ENCODE assay signal across 1 cellular context in the genomic region with DNA sequence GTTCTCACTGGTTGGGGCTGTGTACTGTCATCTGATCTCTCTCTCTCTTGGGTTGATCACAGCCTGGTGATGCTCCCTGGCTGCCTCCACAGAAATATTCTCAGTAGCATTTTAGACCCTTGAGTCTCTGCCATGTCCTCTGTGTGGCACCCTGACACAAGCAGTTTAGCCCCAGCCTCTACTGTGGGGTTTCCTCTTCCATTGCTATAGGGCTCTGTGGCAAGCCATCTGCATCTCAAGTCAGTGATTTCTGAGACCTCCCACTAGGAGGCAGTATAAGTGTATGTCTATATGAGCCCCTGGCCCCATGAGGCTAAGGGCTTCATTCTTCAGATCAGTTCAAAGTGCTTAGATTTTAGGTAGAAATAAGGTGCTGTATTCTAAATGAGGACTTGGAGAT.
TF ChIP-seq lines count a peak whose summit lies in the region.

No MANE protein-coding gene starts in this region.

TF ChIP-seq in GM23338, 12 proteins besides CTCF, POLR2A, EP300 and RAD21 (continued from another document):
- TF ChIP-seq, protein P1, sequence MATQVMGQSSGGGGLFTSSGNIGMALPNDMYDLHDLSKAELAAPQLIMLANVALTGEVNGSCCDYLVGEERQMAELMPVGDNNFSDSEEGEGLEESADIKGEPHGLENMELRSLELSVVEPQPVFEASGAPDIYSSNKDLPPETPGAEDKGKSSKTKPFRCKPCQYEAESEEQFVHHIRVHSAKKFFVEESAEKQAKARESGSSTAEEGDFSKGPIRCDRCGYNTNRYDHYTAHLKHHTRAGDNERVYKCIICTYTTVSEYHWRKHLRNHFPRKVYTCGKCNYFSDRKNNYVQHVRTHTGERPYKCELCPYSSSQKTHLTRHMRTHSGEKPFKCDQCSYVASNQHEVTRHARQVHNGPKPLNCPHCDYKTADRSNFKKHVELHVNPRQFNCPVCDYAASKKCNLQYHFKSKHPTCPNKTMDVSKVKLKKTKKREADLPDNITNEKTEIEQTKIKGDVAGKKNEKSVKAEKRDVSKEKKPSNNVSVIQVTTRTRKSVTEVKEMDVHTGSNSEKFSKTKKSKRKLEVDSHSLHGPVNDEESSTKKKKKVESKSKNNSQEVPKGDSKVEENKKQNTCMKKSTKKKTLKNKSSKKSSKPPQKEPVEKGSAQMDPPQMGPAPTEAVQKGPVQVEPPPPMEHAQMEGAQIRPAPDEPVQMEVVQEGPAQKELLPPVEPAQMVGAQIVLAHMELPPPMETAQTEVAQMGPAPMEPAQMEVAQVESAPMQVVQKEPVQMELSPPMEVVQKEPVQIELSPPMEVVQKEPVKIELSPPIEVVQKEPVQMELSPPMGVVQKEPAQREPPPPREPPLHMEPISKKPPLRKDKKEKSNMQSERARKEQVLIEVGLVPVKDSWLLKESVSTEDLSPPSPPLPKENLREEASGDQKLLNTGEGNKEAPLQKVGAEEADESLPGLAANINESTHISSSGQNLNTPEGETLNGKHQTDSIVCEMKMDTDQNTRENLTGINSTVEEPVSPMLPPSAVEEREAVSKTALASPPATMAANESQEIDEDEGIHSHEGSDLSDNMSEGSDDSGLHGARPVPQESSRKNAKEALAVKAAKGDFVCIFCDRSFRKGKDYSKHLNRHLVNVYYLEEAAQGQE (IDR thresholded peaks at IDR 0.05; ENCODE audit: unreplicated experiment): no peak
